In the genomic region with DNA sequence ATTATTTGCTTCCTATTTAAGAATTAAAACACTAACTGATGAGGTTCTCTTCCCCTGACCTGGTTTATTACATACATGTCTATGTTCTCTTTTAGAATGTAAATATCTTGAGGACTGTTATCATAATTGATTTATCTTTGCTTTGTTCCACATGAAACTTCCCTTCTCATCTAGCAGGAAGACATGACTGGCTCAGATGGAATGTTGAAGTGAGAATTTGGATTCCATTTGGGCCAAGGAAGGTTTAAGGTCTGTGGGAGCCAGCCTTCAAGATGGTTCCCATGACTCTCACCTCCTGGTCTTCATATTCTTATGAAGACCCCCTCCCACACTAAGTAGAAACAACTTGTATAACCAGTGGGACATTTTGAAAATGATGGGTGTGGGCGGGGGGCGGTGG, we compare ENCODE assay signal across 17 cellular contexts.
DNase-seq lines count a peak whose midpoint lies in the region; ATAC-seq, FAIRE-seq and TF ChIP-seq lines count a peak whose summit lies in the region.
"Had no signal": no experiment of that assay in that cellular context is flagged by ENCODE, and none has a peak within 500 bp of the region (broad histone marks: within the 10 kb centered on the region; RNA-seq: fewer than 3 reads in every experiment).

No MANE protein-coding gene starts in this region.

- no peaks in the 10 kb centered on the region for H3K27me3 Mint-ChIP-seq in astrocyte (ENCODE audit: low read depth, unreplicated experiment)
- H3K27me3 Mint-ChIP-seq: CD8-positive, alpha-beta memory T cell had no signal

- H3K36me3 Mint-ChIP-seq in astrocyte (ENCODE audit: low read depth, unreplicated experiment) = no peaks in the 10 kb centered on the region

- H3K27ac Mint-ChIP-seq in astrocyte (ENCODE audit: unreplicated experiment) = peak overlapping the region; percentile 83
- H3K27ac Mint-ChIP-seq: CD8-positive, alpha-beta memory T cell had no signal

- no peaks in the 10 kb centered on the region for H3K79me2 ChIP-seq in astrocyte (ENCODE audit: insufficient read depth, low read length)

- H3K36me3 ChIP-seq in astrocyte (ENCODE audit: insufficient read depth, low read length) (no peaks in the 10 kb centered on the region), WERI-Rb-1 (no peaks in the 10 kb centered on the region)
- H3K36me3 ChIP-seq: BLaER1 had no signal

- H3K9ac ChIP-seq in astrocyte (ENCODE audit: low read length) = no peak overlapping the region
- H3K9ac ChIP-seq: BLaER1 had no signal

- H3K4me3 ChIP-seq in astrocyte (ENCODE audit: insufficient read depth, low read depth, low read length) = no peak overlapping the region
- no peak overlapping the region for H3K4me3 ChIP-seq in fibroblast of villous mesenchyme (ENCODE audit: low read depth, low read length)
- no peak overlapping the region for H3K4me3 ChIP-seq in WERI-Rb-1 (ENCODE audit: low read depth, low read length)
- H3K4me3 ChIP-seq: BLaER1 had no signal

- peaks cover 12% of the 10 kb centered on the region for H3K4me1 Mint-ChIP-seq in astrocyte (ENCODE audit: low read depth, unreplicated experiment)
- H3K4me1 Mint-ChIP-seq: CD8-positive, alpha-beta memory T cell had no signal

- no peaks in the 10 kb centered on the region for H4K20me1 ChIP-seq in astrocyte (ENCODE audit: insufficient read depth, low read length)
- H4K20me1 ChIP-seq: BLaER1 had no signal

- no peak for FAIRE-seq in astrocyte (lab: Jason Lieb, UNC)
- FAIRE-seq: H54 had no signal

- no peak overlapping the region for H3K27ac ChIP-seq in astrocyte (ENCODE audit: low read depth, low read length)
- H3K27ac ChIP-seq in WERI-Rb-1 = no peak overlapping the region
- H3K27ac ChIP-seq: BLaER1 had no signal

- H3K4me1 ChIP-seq in astrocyte (ENCODE audit: insufficient read depth, low read length) = no peaks in the 10 kb centered on the region
- H3K4me1 ChIP-seq: BLaER1 had no signal

- H2AFZ ChIP-seq in astrocyte (ENCODE audit: low read depth, low read length) = no peak overlapping the region

- H3K9me3 ChIP-seq in astrocyte (ENCODE audit: insufficient read depth, low read depth, low read length) (no peaks in the 10 kb centered on the region), WERI-Rb-1 (ENCODE audit: severe bottlenecking) (peaks cover 6% of the 10 kb centered on the region)

- no peaks in the 10 kb centered on the region for H3K27me3 ChIP-seq in astrocyte (ENCODE audit: insufficient read depth, low read length)
- no peaks in the 10 kb centered on the region for H3K27me3 ChIP-seq in WERI-Rb-1 (ENCODE audit: insufficient read depth, low read depth, severe bottlenecking)
- H3K27me3 ChIP-seq: BLaER1 had no signal

- TF ChIP-seq CTCF in astrocyte (IDR thresholded peaks at IDR 0.05; ENCODE audit: insufficient read depth, low read depth, low read length) = no peak
- no peak for TF ChIP-seq CTCF in fibroblast of villous mesenchyme (IDR thresholded peaks at IDR 0.05; ENCODE audit: insufficient read depth, low read depth, low read length)
- TF ChIP-seq CTCF in WERI-Rb-1 (IDR thresholded peaks at IDR 0.05; ENCODE audit: low read depth, low read length) = no peak

- H3K4me2 ChIP-seq in astrocyte (ENCODE audit: low read length) = no peak overlapping the region
- H3K4me2 ChIP-seq: BLaER1 had no signal

- no peak overlapping the region for H3K4me3 Mint-ChIP-seq in astrocyte (ENCODE audit: unreplicated experiment)
- H3K4me3 Mint-ChIP-seq: CD8-positive, alpha-beta memory T cell had no signal

- ATAC-seq in left lobe of liver (no peak), HG02798 (IDR thresholded peaks at IDR 0.05; ENCODE audit: poor library complexity, unreplicated experiment) (no peak)

- DNase-seq in GM03348 (ENCODE audit: low spot score) (peak; percentile 12), astrocyte (ENCODE audit: low read depth) (peak; percentile 67), fibroblast of villous mesenchyme (ENCODE audit: low read depth) (peak; percentile 17), WERI-Rb-1 (no peak), left lobe of liver (ENCODE audit: low spot score) (no peak)
- no peak for DNase-seq in activated CD8-positive, alpha-beta memory T cell treated with anti-CD3 and anti-CD28 coated beads, Interleukin-2, amount 50 U/mL, for 4 hours
- DNase-seq: ACHN; CD8-positive, alpha-beta memory T cell; Kasumi-1; NCI-H1417 treated with DMSO at 0.1 percent for 48 hours; NCI-H2029; NCI-H2171 treated with DMSO at 0.1 percent for 48 hours; NCI-H510A treated with DMSO at 0.1 percent for 48 hours; SIG-M5 had no signal

- H3K9me3 Mint-ChIP-seq in astrocyte (ENCODE audit: unreplicated experiment) = peaks cover 3% of the 10 kb centered on the region

Comparison
In these comparisons a context has a peak if more than half of its experiments do, and no peak if none do; other contexts are left out.
1. DNase-seq: peak in GM03348 (single experiment), astrocyte (single experiment) and fibroblast of villous mesenchyme (single experiment); none in WERI-Rb-1 (single experiment), left lobe of liver (single experiment) and activated CD8-positive, alpha-beta memory T cell treated with anti-CD3 and anti-CD28 coated beads, Interleukin-2, amount 50 U/mL, for 4 hours (single experiment).